19 cellular contexts compared by ENCODE assay signal in genomic region chr11:112735470-112735869, GRCh38.
A peak's percentile ranks its signal among the peaks of the same experiment; 100 is the strongest.
DNase-seq lines count a peak whose midpoint lies in the region; ATAC-seq and TF ChIP-seq lines count a peak whose summit lies in the region.
"Had no signal": no experiment of that assay in that cellular context is flagged by ENCODE, and none has a peak within 500 bp of the region (broad histone marks: within the 10 kb centered on the region; RNA-seq: fewer than 3 reads in every experiment).

No MANE protein-coding gene starts in this region.

- H3K27me3 Mint-ChIP-seq in activated CD8-positive, alpha-beta T cell treated with anti-CD3 and anti-CD28 coated beads, Interleukin-2, amount 10 ng/mL, durations not matched to agents 7 days and 5 days (ENCODE audit: low read depth): no peaks in the 10 kb centered on the region

- H3K4me3 Mint-ChIP-seq in activated CD8-positive, alpha-beta T cell treated with anti-CD3 and anti-CD28 coated beads, Interleukin-2, amount 10 ng/mL, durations not matched to agents 7 days and 5 days: no peak overlapping the region
- H3K4me3 Mint-ChIP-seq: CD14-positive monocyte; CD8-positive, alpha-beta T cell; GM23338; H9 had no signal

- CTCF ChIA-PET in activated CD8-positive, alpha-beta T cell treated with anti-CD3 and anti-CD28 coated beads, Interleukin-2, amount 10 ng/mL, durations not matched to agents 7 days and 5 days (lab: Charles Lee): no interaction called here

- H3K9me3 Mint-ChIP-seq in activated CD8-positive, alpha-beta T cell treated with anti-CD3 and anti-CD28 coated beads, Interleukin-2, amount 10 ng/mL, durations not matched to agents 7 days and 5 days (ENCODE audit: insufficient read depth): no peaks in the 10 kb centered on the region
- H3K9me3 Mint-ChIP-seq: CD8-positive, alpha-beta T cell; GM23338; H9 had no signal

- TF ChIP-seq CTCF in VCaP (conservative IDR thresholded peaks at IDR 0.05) (no peak), coronary artery (IDR thresholded peaks at IDR 0.05) (no peak)

- POLR2A ChIA-PET in activated CD8-positive, alpha-beta T cell treated with anti-CD3 and anti-CD28 coated beads, Interleukin-2, amount 10 ng/mL, durations not matched to agents 7 days and 5 days (lab: Charles Lee): no interaction called here

- DNase-seq in coronary artery (ENCODE audit: low spot score) (peak; percentile 3), NCI-H187 treated with DMSO at 0.1 percent for 48 hours (lab: John Stamatoyannopoulos, UW) (no peak), epidermal melanocyte (ENCODE audit: insufficient read length, low spot score) (no peak)
- DNase-seq in activated CD8-positive, alpha-beta T cell treated with anti-CD3 and anti-CD28 coated beads, Interleukin-2, amount 10 ng/mL, durations not matched to agents 7 days and 5 days: no peak
- no peak for DNase-seq in stimulated activated CD4-positive, alpha-beta T cell treated with anti-CD3 and anti-CD28 coated beads, Interleukin-15, amount 100 ng/mL, for 24 hours
- DNase-seq: CD8-positive, alpha-beta T cell; COR-L47; DMS153; DMS79 treated with DMSO at 0.1 percent for 48 hours; EL; H9 had no signal

- H3K27ac ChIP-seq in VCaP (peak overlapping the region; percentile 46), coronary artery (no peak overlapping the region), temporal lobe (ENCODE audit: low read depth, low read length) (peak overlapping the region; percentile 94)
- H3K27ac ChIP-seq: A549, KMS-11 had no signal

- H3K4me3 ChIP-seq in coronary artery: no peak overlapping the region
- H3K4me3 ChIP-seq: A549, GM23338 had no signal

- H3K36me3 Mint-ChIP-seq in activated CD8-positive, alpha-beta T cell treated with anti-CD3 and anti-CD28 coated beads, Interleukin-2, amount 10 ng/mL, durations not matched to agents 7 days and 5 days (ENCODE audit: low read depth): no peaks in the 10 kb centered on the region
- H3K36me3 Mint-ChIP-seq: CD14-positive monocyte; CD8-positive, alpha-beta T cell had no signal

- ATAC-seq in GM19351 (IDR thresholded peaks at IDR 0.05; ENCODE audit: unreplicated experiment): peak; percentile 62
- ATAC-seq in activated CD8-positive, alpha-beta T cell treated with anti-CD3 and anti-CD28 coated beads, Interleukin-2, amount 10 ng/mL, durations not matched to agents 7 days and 5 days: no peak
- ATAC-seq: A549; CD8-positive, alpha-beta T cell; GM23338; HepG2 had no signal

- no peak overlapping the region for H3K27ac Mint-ChIP-seq in activated CD8-positive, alpha-beta T cell treated with anti-CD3 and anti-CD28 coated beads, Interleukin-2, amount 10 ng/mL, durations not matched to agents 7 days and 5 days
- H3K27ac Mint-ChIP-seq: CD14-positive monocyte; CD8-positive, alpha-beta T cell; GM23338; H9 had no signal

- H3K4me1 Mint-ChIP-seq in activated CD8-positive, alpha-beta T cell treated with anti-CD3 and anti-CD28 coated beads, Interleukin-2, amount 10 ng/mL, durations not matched to agents 7 days and 5 days (ENCODE audit: low read depth): no peaks in the 10 kb centered on the region
- H3K4me1 Mint-ChIP-seq: CD14-positive monocyte, GM23338, H9 had no signal

Comparison
In these comparisons a context has a peak if more than half of its experiments do, and no peak if none do; other contexts are left out.
1. H3K27ac ChIP-seq: peak in VCaP (single experiment) and temporal lobe (single experiment); none in coronary artery (0 of 2).